ENCODE assay signal across 26 cellular contexts in genomic region chr11:73004088-73004487, GRCh38.
"Had no signal": no experiment of that assay in that cellular context is flagged by ENCODE, and none has a peak within 500 bp of the region (broad histone marks: within the 10 kb centered on the region; RNA-seq: fewer than 3 reads in every experiment).

No MANE protein-coding gene starts in this region.

- H3K4me1 ChIP-seq: lower lobe of right lung, parathyroid adenoma, prostate gland, suprapubic skin, thyroid gland, uterus had no signal

- H3K4me2 ChIP-seq: hepatocyte had no signal

- H3K27me3 ChIP-seq: esophagus squamous epithelium, hepatocyte, spleen, suprapubic skin, thyroid gland, uterus had no signal

- H2AFZ ChIP-seq: hepatocyte, parathyroid adenoma had no signal

- DNase-seq: effector memory CD4-positive, alpha-beta T cell; esophagus squamous epithelium; foreskin fibroblast; kidney; left cardiac atrium; left ventricle myocardium inferior; lower lobe of right lung; mesenchymal stem cell; midbrain; retina; spleen; stimulated activated CD4-positive, alpha-beta T cell treated with anti-CD3 and anti-CD28 coated beads, Interleukin-15, amount 100 ng/mL, for 24 hours; stimulated activated CD4-positive, alpha-beta T cell treated with anti-CD3 and anti-CD28 coated beads, Interleukin-1b, Interleukin-23, amount 100 ng/mL, for 48 hours; stimulated activated CD4-positive, alpha-beta T cell treated with anti-CD3 and anti-CD28 coated beads, Interleukin-4, amount 100 ng/mL, for 4 hours; stimulated activated naive CD8-positive, alpha-beta T cell treated with anti-CD3 and anti-CD28 coated beads, Interleukin-15, Interleukin-2, amounts not matched to agents 100 U/mL and 50 U/mL, for 24 hours; thyroid gland; uterus had no signal

- FAIRE-seq: endometrium, kidney had no signal

- H3K79me2 ChIP-seq: hepatocyte, parathyroid adenoma had no signal

- H3K36me3 ChIP-seq: esophagus squamous epithelium, lower lobe of right lung, prostate gland, suprapubic skin, thyroid gland, uterus had no signal

- H3K27ac ChIP-seq: epithelial cell of prostate, esophagus squamous epithelium, hepatocyte, left ventricle myocardium inferior, lower lobe of right lung, parathyroid adenoma, prostate gland, suprapubic skin, thyroid gland, uterus had no signal

- H3K9ac ChIP-seq: parathyroid adenoma had no signal

- H3K27ac Mint-ChIP-seq: nephron, type B pancreatic cell had no signal

- H3K9me3 ChIP-seq: prostate gland, suprapubic skin, thyroid gland had no signal

- H3K4me3 Mint-ChIP-seq: nephron, type B pancreatic cell had no signal

- H3K4me3 ChIP-seq: esophagus squamous epithelium, hepatocyte, left ventricle myocardium inferior, lower lobe of right lung, prostate gland, spleen, suprapubic skin, thyroid gland, uterus had no signal

- ATAC-seq: left cardiac atrium; lower lobe of right lung; sciatic nerve; stimulated activated naive CD8-positive, alpha-beta T cell treated with anti-CD3 and anti-CD28 coated beads, Interleukin-15, Interleukin-2, amounts not matched to agents 100 U/mL and 50 U/mL, for 24 hours had no signal
